In the genomic region with DNA sequence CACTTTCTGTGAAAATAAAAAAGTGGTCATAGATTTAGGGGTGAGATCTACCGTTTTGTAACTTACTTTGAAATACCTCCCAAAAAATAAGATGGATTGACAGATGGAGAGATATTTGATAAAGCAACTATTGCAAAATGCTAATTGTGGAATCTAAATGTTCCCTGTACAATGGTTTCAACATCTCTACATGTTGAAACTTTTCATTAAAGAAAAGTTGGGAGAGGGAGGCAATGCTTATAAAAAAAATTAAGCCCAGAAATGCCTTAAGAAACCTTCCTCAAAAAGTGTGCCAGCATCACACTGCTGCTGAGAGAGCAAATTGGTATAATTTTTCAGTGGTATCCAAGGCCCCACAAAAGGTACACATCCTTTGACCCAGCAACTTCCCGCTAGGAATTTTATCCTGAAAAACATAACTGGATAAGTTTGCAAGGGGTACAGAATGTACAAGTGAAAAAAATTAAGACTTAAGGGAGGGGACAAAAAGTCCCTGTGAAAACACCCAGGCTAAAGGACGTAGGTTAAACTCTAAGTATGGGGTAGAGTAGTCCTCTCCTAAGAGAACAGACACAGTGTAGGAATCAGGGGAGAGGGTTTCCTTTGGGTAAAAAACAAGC, we compare ENCODE assay signal across 21 cellular contexts.
A peak's percentile ranks its signal among the peaks of the same experiment; 100 is the strongest.
DNase-seq lines count a peak whose midpoint lies in the region; ATAC-seq and TF ChIP-seq lines count a peak whose summit lies in the region.
"Had no signal": no experiment of that assay in that cellular context is flagged by ENCODE, and none has a peak within 500 bp of the region (broad histone marks: within the 10 kb centered on the region; RNA-seq: fewer than 3 reads in every experiment).

No MANE protein-coding gene starts in this region.

- POLR2A ChIA-PET in activated CD4-positive, alpha-beta memory T cell treated with anti-CD3 and anti-CD28 coated beads, Interleukin-2, amount 10 ng/mL, durations not matched to agents 7 days and 5 days (lab: Charles Lee): interaction anchor here (0.5 kb wide), 1 partner anchor 195 kb away, joined by 4 read pairs; no protein-coding TSS in a partner anchor
- POLR2A ChIA-PET in activated CD4-positive, alpha-beta memory T cell treated with anti-CD3 and anti-CD28 coated beads for 36 hours (lab: Charles Lee): no interaction called here
- POLR2A ChIA-PET in naive thymus-derived CD8-positive, alpha-beta T cell (lab: Charles Lee): no interaction called here

- H3K36me3 ChIP-seq in breast epithelium (no peaks in the 10 kb centered on the region), tibial nerve (peaks cover 0 to 7% (median 0%) of the 10 kb centered on the region in 3 donors)
- H3K36me3 ChIP-seq: colonic mucosa, ovary had no signal

- H3K27ac ChIP-seq in breast epithelium (peak overlapping the region; percentile 70 to 82), tibial nerve (peak overlapping the region in 2 of 4 donors; percentile 17 to 74)
- H3K27ac ChIP-seq: colonic mucosa, ovary had no signal

- peak; percentile 46 to 58 for TF ChIP-seq EP300 in tibial nerve (IDR thresholded peaks at IDR 0.05)

- no peak for TF ChIP-seq POLR2A in breast epithelium (IDR thresholded peaks at IDR 0.05)
- TF ChIP-seq POLR2A in tibial nerve (IDR thresholded peaks at IDR 0.05): no peak

- no peaks in the 10 kb centered on the region for H3K9me3 Mint-ChIP-seq in activated CD4-positive, alpha-beta memory T cell treated with anti-CD3 and anti-CD28 coated beads, Interleukin-2, amount 10 ng/mL, durations not matched to agents 7 days and 5 days
- H3K9me3 Mint-ChIP-seq in activated CD4-positive, alpha-beta memory T cell treated with anti-CD3 and anti-CD28 coated beads for 36 hours: no peaks in the 10 kb centered on the region
- peaks cover 0 to 18% (median 0%) of the 10 kb centered on the region in 9 donors for H3K9me3 Mint-ChIP-seq in naive thymus-derived CD8-positive, alpha-beta T cell
- H3K9me3 Mint-ChIP-seq: activated T-cell treated with anti-CD3 and anti-CD28 coated beads, Interleukin-2, amount 50 U/mL, for 24 hours; HFFc6 had no signal

- H3K27ac Mint-ChIP-seq in activated CD4-positive, alpha-beta memory T cell treated with anti-CD3 and anti-CD28 coated beads, Interleukin-2, amount 10 ng/mL, durations not matched to agents 7 days and 5 days: peak overlapping the region; percentile 18
- H3K27ac Mint-ChIP-seq in activated CD4-positive, alpha-beta memory T cell treated with anti-CD3 and anti-CD28 coated beads for 36 hours: no peak overlapping the region
- H3K27ac Mint-ChIP-seq in naive thymus-derived CD8-positive, alpha-beta T cell: peak overlapping the region in 9 of 10 donors; percentile 30 to 100 (median 99)
- H3K27ac Mint-ChIP-seq: activated CD4-positive, alpha-beta T cell treated with anti-CD3 and anti-CD28 coated beads for 36 hours; HFFc6 had no signal

- H3K36me3 Mint-ChIP-seq in activated CD4-positive, alpha-beta memory T cell treated with anti-CD3 and anti-CD28 coated beads, Interleukin-2, amount 10 ng/mL, durations not matched to agents 7 days and 5 days (ENCODE audit: low read depth): peaks cover 38% of the 10 kb centered on the region
- peaks cover 6% of the 10 kb centered on the region for H3K36me3 Mint-ChIP-seq in activated CD4-positive, alpha-beta memory T cell treated with anti-CD3 and anti-CD28 coated beads for 36 hours
- H3K36me3 Mint-ChIP-seq in naive thymus-derived CD8-positive, alpha-beta T cell: peaks cover 0 to 2% (median 0%) of the 10 kb centered on the region in 3 donors

- WGBS in tibial nerve, 2 donors: 72 to 74% methylated on average over 3 of the region's 3 CpGs

- H3K9me3 ChIP-seq in breast epithelium (no peaks in the 10 kb centered on the region), tibial nerve (no peaks in the 10 kb centered on the region)
- H3K9me3 ChIP-seq: colonic mucosa, ovary had no signal

- H3K4me3 ChIP-seq in breast epithelium (no peak overlapping the region), tibial nerve (no peak overlapping the region)
- H3K4me3 ChIP-seq: colonic mucosa, ovary, skin epidermis had no signal

- no peaks in the 10 kb centered on the region for H3K27me3 ChIP-seq in breast epithelium
- no peaks in the 10 kb centered on the region for H3K27me3 ChIP-seq in tibial nerve
- H3K27me3 ChIP-seq: colonic mucosa, ovary had no signal

- ATAC-seq in naive thymus-derived CD8-positive, alpha-beta T cell: no peak
- ATAC-seq in HG03520 (IDR thresholded peaks at IDR 0.05; ENCODE audit: unreplicated experiment): no peak
- ATAC-seq: activated CD4-positive, alpha-beta T cell treated with anti-CD3 and anti-CD28 coated beads for 36 hours had no signal

- peaks cover 0 to 22% of the 10 kb centered on the region in 2 donors for H3K4me1 ChIP-seq in breast epithelium
- peaks cover 0 to 89% (median 28%) of the 10 kb centered on the region in 4 donors for H3K4me1 ChIP-seq in tibial nerve

- intact Hi-C loops in activated CD4-positive, alpha-beta memory T cell treated with anti-CD3 and anti-CD28 coated beads for 36 hours (cut with micrococcal nuclease): loop anchor here (5.0 to 10.0 kb wide), 4 partner anchors 126 to 783 kb away; a partner anchor contains a TSS
- intact Hi-C loops in breast epithelium (cut with DNase I; ENCODE audit: low total_unique reads): no loop called here

- H3K4me1 Mint-ChIP-seq in activated CD4-positive, alpha-beta memory T cell treated with anti-CD3 and anti-CD28 coated beads, Interleukin-2, amount 10 ng/mL, durations not matched to agents 7 days and 5 days: peaks cover 67% of the 10 kb centered on the region
- H3K4me1 Mint-ChIP-seq in activated CD4-positive, alpha-beta memory T cell treated with anti-CD3 and anti-CD28 coated beads for 36 hours (ENCODE audit: low read depth): peaks cover 38% of the 10 kb centered on the region
- H3K4me1 Mint-ChIP-seq in naive thymus-derived CD8-positive, alpha-beta T cell: peaks cover 36 to 67% (median 54%) of the 10 kb centered on the region in 4 donors

- H3K4me3 Mint-ChIP-seq in activated CD4-positive, alpha-beta memory T cell treated with anti-CD3 and anti-CD28 coated beads, Interleukin-2, amount 10 ng/mL, durations not matched to agents 7 days and 5 days: no peak overlapping the region
- no peak overlapping the region for H3K4me3 Mint-ChIP-seq in activated CD4-positive, alpha-beta memory T cell treated with anti-CD3 and anti-CD28 coated beads for 36 hours
- H3K4me3 Mint-ChIP-seq in naive thymus-derived CD8-positive, alpha-beta T cell: peak overlapping the region in 1 of 10 donors; percentile 23
- H3K4me3 Mint-ChIP-seq: activated CD4-positive, alpha-beta T cell treated with anti-CD3 and anti-CD28 coated beads for 36 hours; activated T-cell treated with anti-CD3 and anti-CD28 coated beads, Interleukin-2, amount 50 U/mL, for 24 hours; HFFc6 had no signal

- CTCF ChIA-PET in activated CD4-positive, alpha-beta memory T cell treated with anti-CD3 and anti-CD28 coated beads, Interleukin-2, amount 10 ng/mL, durations not matched to agents 7 days and 5 days (lab: Charles Lee): interaction anchor here (0.6 to 1.6 kb wide), 3 partner anchors 9 to 182 kb away, joined by 3 read pairs; no protein-coding TSS in a partner anchor
- CTCF ChIA-PET in activated CD4-positive, alpha-beta memory T cell treated with anti-CD3 and anti-CD28 coated beads for 36 hours (lab: Charles Lee): no interaction called here

- H3K27me3 Mint-ChIP-seq in activated CD4-positive, alpha-beta memory T cell treated with anti-CD3 and anti-CD28 coated beads, Interleukin-2, amount 10 ng/mL, durations not matched to agents 7 days and 5 days: peaks cover 4% of the 10 kb centered on the region
- H3K27me3 Mint-ChIP-seq in activated CD4-positive, alpha-beta memory T cell treated with anti-CD3 and anti-CD28 coated beads for 36 hours: peaks cover 3% of the 10 kb centered on the region
- H3K27me3 Mint-ChIP-seq in naive thymus-derived CD8-positive, alpha-beta T cell: no peaks in the 10 kb centered on the region
- H3K27me3 Mint-ChIP-seq: activated CD4-positive, alpha-beta T cell treated with anti-CD3 and anti-CD28 coated beads for 36 hours; activated T-cell treated with anti-CD3 and anti-CD28 coated beads, Interleukin-2, amount 50 U/mL, for 24 hours had no signal

- TF ChIP-seq CTCF in breast epithelium (IDR thresholded peaks at IDR 0.05): no peak
- no peak for TF ChIP-seq CTCF in tibial nerve (IDR thresholded peaks at IDR 0.05)

- no peak for DNase-seq in activated CD4-positive, alpha-beta memory T cell treated with anti-CD3 and anti-CD28 coated beads, Interleukin-2, amount 10 ng/mL, durations not matched to agents 7 days and 5 days
- no peak for DNase-seq in activated CD4-positive, alpha-beta memory T cell treated with anti-CD3 and anti-CD28 coated beads for 36 hours
- DNase-seq in breast epithelium (ENCODE audit: low spot score in 2 of 2): no peak
- DNase-seq in naive thymus-derived CD8-positive, alpha-beta T cell: no peak
- DNase-seq in tibial nerve (ENCODE audit: low spot score in 2 of 2): no peak
- no peak for DNase-seq in activated CD4-positive, alpha-beta T cell treated with anti-CD3 and anti-CD28 coated beads for 48 hours
- no peak for DNase-seq in D341Med (ENCODE audit: low spot score)
- DNase-seq: 8988T; activated CD4-positive, alpha-beta T cell treated with anti-CD3 and anti-CD28 coated beads for 36 hours; activated naive CD4-positive, alpha-beta T cell; activated T-cell treated with anti-CD3 and anti-CD28 coated beads, Interleukin-2, amount 50 U/mL, for 24 hours; colonic mucosa; GOT3; HFFc6; hypothalamus; midbrain; NCI-H446 treated with DMSO at 0.1 percent for 48 hours; ovary; stimulated activated CD4-positive, alpha-beta T cell treated with anti-CD3 and anti-CD28 coated beads, Interleukin-1b, Interleukin-23, amount 100 ng/mL, for 48 hours had no signal
